Comparison of ENCODE assay signal across 8 cellular contexts in genomic region chr9:128159073-128159783, GRCh38. TPM values are rescaled to one million over a fixed set of nuclear protein-coding genes. Genes with fewer than 3 reads are reported as not detected.
DNase-seq lines count a peak whose midpoint lies in the region; ATAC-seq and TF ChIP-seq lines count a peak whose summit lies in the region.

No MANE protein-coding gene starts in this region.

- ATAC-seq in activated CD4-positive, CD25-positive, alpha-beta regulatory T cell treated with anti-CD3 and anti-CD28 coated beads, Interleukin-2, amount 50 U/mL, for 24 hours: peak; percentile 19 to 21
- no peak for ATAC-seq in GM18870 (IDR thresholded peaks at IDR 0.05; ENCODE audit: unreplicated experiment)

- 65 to 81% methylated on average over 15 of the region's 19 CpGs for WGBS in thyroid gland, 2 donors

- no peaks in the 10 kb centered on the region for H3K27me3 ChIP-seq in CD8-positive, alpha-beta memory T cell (ENCODE audit: insufficient read depth, low read length, poor library complexity, severe bottlenecking)
- H3K27me3 ChIP-seq in dorsolateral prefrontal cortex (no peaks in the 10 kb centered on the region), muscle layer of colon (ENCODE audit: control insufficient read depth in 1 of 2, insufficient read depth in 2 of 2, low read length in 2 of 2) (no peaks in the 10 kb centered on the region), thyroid gland (no peaks in the 10 kb centered on the region)

- peak overlapping the region; percentile 53 for H3K9ac ChIP-seq in muscle layer of colon (ENCODE audit: low read length)

- intact Hi-C loops in dorsolateral prefrontal cortex (cut with DNase I) (no loop called here), thyroid gland (cut with DNase I) (no loop called here)

- H3K4me1 ChIP-seq in CD8-positive, alpha-beta memory T cell (ENCODE audit: insufficient read depth, low read length): peaks cover 21% of the 10 kb centered on the region
- H3K4me1 ChIP-seq in muscle layer of colon (ENCODE audit: insufficient read depth, low read length) (peaks cover 8% of the 10 kb centered on the region), thyroid gland (peaks cover 7 to 8% of the 10 kb centered on the region in 2 donors)

- H3K9me3 ChIP-seq in CD8-positive, alpha-beta memory T cell (ENCODE audit: low read length): no peaks in the 10 kb centered on the region
- no peaks in the 10 kb centered on the region for H3K9me3 ChIP-seq in muscle layer of colon (ENCODE audit: low read length)
- H3K9me3 ChIP-seq in thyroid gland: no peaks in the 10 kb centered on the region

- H3K27me3 Mint-ChIP-seq in CD8-positive, alpha-beta memory T cell: peaks cover 0 to 3% of the 10 kb centered on the region in 2 donors
- H3K27me3 Mint-ChIP-seq in IgD-negative memory B cell: no peaks in the 10 kb centered on the region

- peak overlapping the region; percentile 81 to 98 (median 95) for H3K27ac Mint-ChIP-seq in CD8-positive, alpha-beta memory T cell
- H3K27ac Mint-ChIP-seq in IgD-negative memory B cell: peak overlapping the region; percentile 46 to 75 (median 67)

- H3K27ac ChIP-seq in CD8-positive, alpha-beta memory T cell (ENCODE audit: low read depth, low read length): peak overlapping the region; percentile 84
- peak overlapping the region in 55 of 59 donors; percentile 13 to 90 (median 78) for H3K27ac ChIP-seq in dorsolateral prefrontal cortex
- peak overlapping the region; percentile 64 for H3K27ac ChIP-seq in muscle layer of colon (ENCODE audit: low read depth, low read length)
- H3K27ac ChIP-seq in thyroid gland: peak overlapping the region; percentile 52 to 53 (median 53)

- peaks cover 15 to 28% (median 24%) of the 10 kb centered on the region in 3 donors for H3K4me1 Mint-ChIP-seq in CD8-positive, alpha-beta memory T cell
- peaks cover 4 to 13% (median 9%) of the 10 kb centered on the region in 3 donors for H3K4me1 Mint-ChIP-seq in IgD-negative memory B cell

- no peak for TF ChIP-seq POLR2A in thyroid gland (IDR thresholded peaks at IDR 0.05)

- peak overlapping the region; percentile 78 to 93 (median 85) for H3K4me3 Mint-ChIP-seq in CD8-positive, alpha-beta memory T cell
- peak overlapping the region; percentile 77 to 90 (median 85) for H3K4me3 Mint-ChIP-seq in IgD-negative memory B cell

- H3K36me3 Mint-ChIP-seq in CD8-positive, alpha-beta memory T cell: peaks cover 0 to 21% (median 4%) of the 10 kb centered on the region in 3 donors
- H3K36me3 Mint-ChIP-seq in IgD-negative memory B cell: no peaks in the 10 kb centered on the region

- peak overlapping the region; percentile 76 for H3K4me3 ChIP-seq in CD8-positive, alpha-beta memory T cell (ENCODE audit: low read length)
- peak overlapping the region; percentile 42 to 92 (median 82) for H3K4me3 ChIP-seq in dorsolateral prefrontal cortex
- peak overlapping the region; percentile 55 to 68 for H3K4me3 ChIP-seq in muscle layer of colon (ENCODE audit: low read depth in 1 of 2, low read length in 2 of 2)
- peak overlapping the region in 2 of 3 donors; percentile 44 to 60 for H3K4me3 ChIP-seq in thyroid gland (replicated peaks in 1 of 3)

- no peaks in the 10 kb centered on the region for H3K9me3 Mint-ChIP-seq in CD8-positive, alpha-beta memory T cell
- H3K9me3 Mint-ChIP-seq in IgD-negative memory B cell: no peaks in the 10 kb centered on the region

- CTCF ChIA-PET in CD8-positive, alpha-beta memory T cell (lab: Charles Lee): interaction anchor here (1.3 to 1.6 kb wide), 4 partner anchors 9 to 31 kb away, joined by 3 to 4 read pairs (median 4); no protein-coding TSS in a partner anchor

- POLR2A ChIA-PET in CD8-positive, alpha-beta memory T cell (lab: Charles Lee): interaction anchor here (1.2 to 3.4 kb wide), 3 partner anchors 31 to 92 kb away, joined by 3 to 13 read pairs (median 9); partner anchors contain the start of genes CIZ1 and NAIF1

- no peaks in the 10 kb centered on the region for H3K36me3 ChIP-seq in CD8-positive, alpha-beta memory T cell (ENCODE audit: insufficient read depth, low read length)
- H3K36me3 ChIP-seq in muscle layer of colon (ENCODE audit: insufficient read depth, low read length): peaks cover 23% of the 10 kb centered on the region
- H3K36me3 ChIP-seq in thyroid gland: peaks cover 0 to 2% of the 10 kb centered on the region in 2 donors

- DNase-seq in CD8-positive, alpha-beta memory T cell: peak; percentile 24 to 73 (median 63)
- DNase-seq in dorsolateral prefrontal cortex (no peak), thyroid gland (no peak), mucosa of gallbladder (ENCODE audit: low spot score) (no peak)

- TF ChIP-seq CTCF in dorsolateral prefrontal cortex (IDR thresholded peaks at IDR 0.05 in 54 of 56, conservative IDR thresholded peaks at IDR 0.05 in 2 of 56; ENCODE audit: low read depth in 1 of 56, partially characterized antibody in 56 of 56) (no peak), thyroid gland (IDR thresholded peaks at IDR 0.05) (no peak)

RNA-seq across cellular contexts. Expression of gene BBLN, which starts 0.8 kb away (rescaled TPM):
- 10 to 100 TPM; 75.5 to 78.4 TPM for total RNA-seq in CD8-positive, alpha-beta memory T cell
- 137 TPM for polyA plus RNA-seq in CD8-positive, alpha-beta memory T cell
- 145 TPM for polyA plus RNA-seq in IgD-negative memory B cell
- total RNA-seq in dorsolateral prefrontal cortex: 100 to 1,000 TPM in 104 of 120 experiments, 10 to 100 TPM in 16; 56.9 to 208 (median 122) TPM
- total RNA-seq in thyroid gland: 100 to 1,000 TPM in 3 of 4 donors, 10 to 100 TPM in 1; 98.1 to 204 (median 172) TPM
- total RNA-seq in mucosa of gallbladder: 75.4 TPM

RNA-seq across cellular contexts. Expression of gene LCN2, which starts 10.0 kb away (rescaled TPM):
- total RNA-seq in CD8-positive, alpha-beta memory T cell: not detected
- not detected for polyA plus RNA-seq in CD8-positive, alpha-beta memory T cell
- polyA plus RNA-seq in IgD-negative memory B cell: 1.5 TPM
- total RNA-seq in dorsolateral prefrontal cortex (10 to 100 TPM in 1 of 120 experiments, 1 to 10 TPM in 18, under 1 TPM in 4, not detected in 97; 0.59 to 10.1 (median 1.4) TPM), thyroid gland (10 to 100 TPM in 1 of 4 donors, 1 to 10 TPM in 2, under 1 TPM in 1; 0.45 to 10.6 (median 2.5) TPM), mucosa of gallbladder (85.5 TPM)

RNA-seq across cellular contexts. Expression of gene PTGES2, which starts 31.7 kb away (rescaled TPM):
- total RNA-seq in CD8-positive, alpha-beta memory T cell: 10 to 100 TPM; 67.0 to 68.3 TPM
- polyA plus RNA-seq in CD8-positive, alpha-beta memory T cell: 51.7 TPM
- 57.4 TPM for polyA plus RNA-seq in IgD-negative memory B cell
- total RNA-seq in dorsolateral prefrontal cortex (100 to 1,000 TPM in 43 of 120 experiments, 10 to 100 TPM in 77; 59.1 to 132 (median 93.5) TPM), thyroid gland (100 to 1,000 TPM in 1 of 4 donors, 10 to 100 TPM in 3; 80.0 to 112 (median 88.4) TPM), mucosa of gallbladder (61.5 TPM)

RNA-seq across cellular contexts. Expression of gene CIZ1, which starts 32.1 kb away (rescaled TPM):
- total RNA-seq in CD8-positive, alpha-beta memory T cell: 100 to 1,000 TPM; 114 to 125 TPM
- polyA plus RNA-seq in CD8-positive, alpha-beta memory T cell: 35.2 TPM
- polyA plus RNA-seq in IgD-negative memory B cell: 37.0 TPM
- total RNA-seq in dorsolateral prefrontal cortex (100 to 1,000 TPM; 120 to 216 (median 165) TPM), thyroid gland (10 to 100 TPM; 47.8 to 58.5 (median 52.7) TPM), mucosa of gallbladder (109 TPM)

RNA-seq across cellular contexts. Expression of gene DNM1, which starts 44.0 kb away (rescaled TPM):
- under 1 TPM; 0.26 to 0.66 TPM for total RNA-seq in CD8-positive, alpha-beta memory T cell
- 0.18 TPM for polyA plus RNA-seq in CD8-positive, alpha-beta memory T cell
- polyA plus RNA-seq in IgD-negative memory B cell: 0.18 TPM
- total RNA-seq in dorsolateral prefrontal cortex (1,000 to 10,000 TPM in 1 of 120 experiments, 100 to 1,000 TPM in 119; 213 to 1,033 (median 740) TPM), thyroid gland (1 to 10 TPM; 4.7 to 9.2 (median 5.4) TPM), mucosa of gallbladder (135 TPM)

Comparison
In these comparisons a context has a peak if more than half of its experiments do, and no peak if none do; other contexts are left out.
1. DNase-seq: peak in CD8-positive, alpha-beta memory T cell (5 of 5); none in dorsolateral prefrontal cortex (0 of 10), thyroid gland (0 of 2) and mucosa of gallbladder (single experiment).
2. Peak in every context shown above with its lines, with median percentiles within 50 percentile points of each other: H3K27ac ChIP-seq and H3K4me3 ChIP-seq.